11 cellular contexts compared by ENCODE assay signal in the genomic region with DNA sequence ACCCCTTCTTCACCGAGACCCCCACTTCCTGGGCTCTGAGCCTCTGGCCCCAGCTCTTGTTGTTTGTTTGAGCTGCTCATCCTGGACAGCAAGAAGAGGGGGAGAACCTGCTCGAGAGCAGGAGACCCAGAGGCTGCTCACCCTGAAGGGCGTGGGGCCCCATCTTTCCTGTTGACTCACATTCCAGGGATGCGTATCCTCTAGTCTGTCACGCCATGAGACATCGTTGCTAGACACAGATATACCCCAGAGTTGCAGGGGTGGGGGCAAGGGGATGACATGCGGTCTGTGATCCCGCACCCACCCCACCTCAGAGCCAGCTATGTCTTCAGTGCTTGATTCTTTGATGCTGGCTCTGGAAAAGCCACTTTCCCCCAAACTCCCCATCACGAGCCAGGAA. TPM values are rescaled to one million over a fixed set of nuclear protein-coding genes. Genes with fewer than 3 reads are reported as not detected.
DNase-seq lines count a peak whose midpoint lies in the region; ATAC-seq and TF ChIP-seq lines count a peak whose summit lies in the region.
"Had no signal": no experiment of that assay in that cellular context is flagged by ENCODE, and none has a peak within 500 bp of the region (broad histone marks: within the 10 kb centered on the region; RNA-seq: fewer than 3 reads in every experiment).

No MANE protein-coding gene starts in this region.

- DNase-seq in HCEC 1CT: peak; percentile 82
- peak; percentile 61 to 88 for DNase-seq in foreskin fibroblast
- DNase-seq in activated gamma-delta T cell treated with Interleukin-2 at 50 U/mL for 16 hours: no peak
- DNase-seq in natural killer cell treated with Interleukin-12 subunit alpha and Interleukin-12 subunit beta and Interleukin-15 and Interleukin-18, amount 100 ng/mL, for 72 hours (ENCODE audit: low spot score): no peak
- DNase-seq: activated CD8-positive, alpha-beta memory T cell treated with anti-CD3 and anti-CD28 coated beads, Interleukin-2, amount 50 U/mL, for 4 hours; cerebellar nuclear complex; GDM1; NCI-H2227 treated with DMSO at 0.1 percent for 48 hours had no signal

- H3K9ac ChIP-seq in subcutaneous abdominal adipose tissue (ENCODE audit: low read length in 5 of 5): peak overlapping the region in 1 of 5 donors; percentile 1

- H3K36me3 Mint-ChIP-seq in activated T-helper 17 cell treated with anti-CD3 and anti-CD28 coated beads, Interleukin-2, amount 50 U/mL, for 72 hours (ENCODE audit: low read depth): peaks cover 53% of the 10 kb centered on the region
- no peaks in the 10 kb centered on the region for H3K36me3 Mint-ChIP-seq in natural killer cell treated with Interleukin-12 subunit alpha and Interleukin-12 subunit beta and Interleukin-15 and Interleukin-18, amount 100 ng/mL, for 72 hours

- H3K9me3 Mint-ChIP-seq in activated T-helper 17 cell treated with anti-CD3 and anti-CD28 coated beads, Interleukin-2, amount 50 U/mL, for 72 hours: no peaks in the 10 kb centered on the region
- H3K9me3 Mint-ChIP-seq in natural killer cell treated with Interleukin-12 subunit alpha and Interleukin-12 subunit beta and Interleukin-15 and Interleukin-18, amount 100 ng/mL, for 72 hours: no peaks in the 10 kb centered on the region

- no peak for TF ChIP-seq CTCF in foreskin fibroblast (IDR thresholded peaks at IDR 0.05; ENCODE audit: low read depth, low read length)

- peaks cover 11% of the 10 kb centered on the region for H3K4me1 Mint-ChIP-seq in activated T-helper 17 cell treated with anti-CD3 and anti-CD28 coated beads, Interleukin-2, amount 50 U/mL, for 72 hours
- peaks cover 0 to 18% of the 10 kb centered on the region in 2 donors for H3K4me1 Mint-ChIP-seq in natural killer cell treated with Interleukin-12 subunit alpha and Interleukin-12 subunit beta and Interleukin-15 and Interleukin-18, amount 100 ng/mL, for 72 hours (ENCODE audit: low read depth in 2 of 2)

- no peaks in the 10 kb centered on the region for H3K9me3 ChIP-seq in subcutaneous abdominal adipose tissue (ENCODE audit: control insufficient read depth in 5 of 5, low read length in 5 of 5)

- peaks cover 2 to 47% (median 45%) of the 10 kb centered on the region in 5 donors for H3K36me3 ChIP-seq in subcutaneous abdominal adipose tissue (ENCODE audit: control insufficient read depth in 5 of 5, insufficient read depth in 5 of 5, low read length in 5 of 5)

- no peak overlapping the region for H3K4me3 ChIP-seq in foreskin fibroblast (ENCODE audit: low read depth in 1 of 2, low read length in 2 of 2)
- H3K4me3 ChIP-seq in subcutaneous abdominal adipose tissue (ENCODE audit: low read depth in 1 of 5, low read length in 5 of 5): no peak overlapping the region

- peak overlapping the region; percentile 60 for H3K27ac ChIP-seq in subcutaneous abdominal adipose tissue (ENCODE audit: low read depth, low read length)

- no peaks in the 10 kb centered on the region for H3K27me3 Mint-ChIP-seq in activated T-helper 17 cell treated with anti-CD3 and anti-CD28 coated beads, Interleukin-2, amount 50 U/mL, for 72 hours
- H3K27me3 Mint-ChIP-seq in natural killer cell treated with Interleukin-12 subunit alpha and Interleukin-12 subunit beta and Interleukin-15 and Interleukin-18, amount 100 ng/mL, for 72 hours: no peaks in the 10 kb centered on the region

- ATAC-seq in activated T-helper 17 cell treated with anti-CD3 and anti-CD28 coated beads, Interleukin-2, amount 50 U/mL, for 72 hours (replicated peaks): peak; percentile 19
- ATAC-seq in HG03439 (IDR thresholded peaks at IDR 0.05; ENCODE audit: unreplicated experiment): no peak
- ATAC-seq in natural killer cell treated with Interleukin-12 subunit alpha and Interleukin-12 subunit beta and Interleukin-15 and Interleukin-18, amount 100 ng/mL, for 72 hours: no peak

- H3K4me1 ChIP-seq in subcutaneous abdominal adipose tissue (ENCODE audit: control insufficient read depth in 5 of 5, insufficient read depth in 5 of 5, low read length in 5 of 5): peaks cover 25 to 60% (median 58%) of the 10 kb centered on the region in 5 donors

- peaks cover 0 to 6% (median 0%) of the 10 kb centered on the region in 5 donors for H3K27me3 ChIP-seq in subcutaneous abdominal adipose tissue (ENCODE audit: control insufficient read depth in 5 of 5, insufficient read depth in 4 of 5, low read length in 5 of 5)

- H3K4me3 Mint-ChIP-seq in activated T-helper 17 cell treated with anti-CD3 and anti-CD28 coated beads, Interleukin-2, amount 50 U/mL, for 72 hours: no peak overlapping the region
- H3K4me3 Mint-ChIP-seq in natural killer cell treated with Interleukin-12 subunit alpha and Interleukin-12 subunit beta and Interleukin-15 and Interleukin-18, amount 100 ng/mL, for 72 hours: no peak overlapping the region

- H3K27ac Mint-ChIP-seq in activated T-helper 17 cell treated with anti-CD3 and anti-CD28 coated beads, Interleukin-2, amount 50 U/mL, for 72 hours: peak overlapping the region; percentile 54
- H3K27ac Mint-ChIP-seq in natural killer cell treated with Interleukin-12 subunit alpha and Interleukin-12 subunit beta and Interleukin-15 and Interleukin-18, amount 100 ng/mL, for 72 hours: peak overlapping the region in 1 of 2 donors; percentile 34

RNA-seq across cellular contexts. Expression of gene TNXB, which starts 5.7 kb away (rescaled TPM):
- total RNA-seq in activated T-helper 17 cell treated with anti-CD3 and anti-CD28 coated beads, Interleukin-2, amount 50 U/mL, for 72 hours: 10 to 100 TPM in 1 of 2 donors, 1 to 10 TPM in 1; 7.2 to 26.8 TPM
- total RNA-seq in natural killer cell treated with Interleukin-12 subunit alpha and Interleukin-12 subunit beta and Interleukin-15 and Interleukin-18, amount 100 ng/mL, for 72 hours: 1 to 10 TPM; 3.8 to 6.7 TPM

RNA-seq across cellular contexts. Expression of gene ATF6B, which starts 13.2 kb away (rescaled TPM):
- 10 to 100 TPM; 73.4 to 99.9 TPM for total RNA-seq in activated T-helper 17 cell treated with anti-CD3 and anti-CD28 coated beads, Interleukin-2, amount 50 U/mL, for 72 hours
- total RNA-seq in natural killer cell treated with Interleukin-12 subunit alpha and Interleukin-12 subunit beta and Interleukin-15 and Interleukin-18, amount 100 ng/mL, for 72 hours: 100 to 1,000 TPM; 125 to 132 TPM

RNA-seq across cellular contexts. Expression of gene FKBPL, which starts 15.2 kb away (rescaled TPM):
- total RNA-seq in activated T-helper 17 cell treated with anti-CD3 and anti-CD28 coated beads, Interleukin-2, amount 50 U/mL, for 72 hours: 1 to 10 TPM; 7.4 to 9.3 TPM
- 1 to 10 TPM; 5.5 to 6.0 TPM for total RNA-seq in natural killer cell treated with Interleukin-12 subunit alpha and Interleukin-12 subunit beta and Interleukin-15 and Interleukin-18, amount 100 ng/mL, for 72 hours

RNA-seq across cellular contexts. Expression of gene PRRT1, which starts 36.9 kb away (rescaled TPM):
- total RNA-seq in activated T-helper 17 cell treated with anti-CD3 and anti-CD28 coated beads, Interleukin-2, amount 50 U/mL, for 72 hours: under 1 TPM; 0.17 to 0.29 TPM
- total RNA-seq in natural killer cell treated with Interleukin-12 subunit alpha and Interleukin-12 subunit beta and Interleukin-15 and Interleukin-18, amount 100 ng/mL, for 72 hours: under 1 TPM; 0.17 to 0.33 TPM

RNA-seq across cellular contexts. Expression of gene PPT2, which starts 39.1 kb away (rescaled TPM):
- total RNA-seq in activated T-helper 17 cell treated with anti-CD3 and anti-CD28 coated beads, Interleukin-2, amount 50 U/mL, for 72 hours: 10 to 100 TPM; 10.5 to 18.0 TPM
- total RNA-seq in natural killer cell treated with Interleukin-12 subunit alpha and Interleukin-12 subunit beta and Interleukin-15 and Interleukin-18, amount 100 ng/mL, for 72 hours: 10 to 100 TPM; 10.8 to 32.3 TPM

Comparison
In these comparisons a context has a peak if more than half of its experiments do, and no peak if none do; other contexts are left out.
1. DNase-seq: peak in HCEC 1CT (single experiment) and foreskin fibroblast (2 of 2); none in activated gamma-delta T cell treated with Interleukin-2 at 50 U/mL for 16 hours (single experiment) and natural killer cell treated with Interleukin-12 subunit alpha and Interleukin-12 subunit beta and Interleukin-15 and Interleukin-18, amount 100 ng/mL, for 72 hours (single experiment).